In genomic region chr10:14954934-14955333, GRCh38 we compare ENCODE assay signal across 10 cellular contexts. TPM values are rescaled to one million over a fixed set of nuclear protein-coding genes. Genes with fewer than 3 reads are reported as not detected.
A peak's percentile ranks its signal among the peaks of the same experiment; 100 is the strongest.
DNase-seq lines count a peak whose midpoint lies in the region; ATAC-seq, FAIRE-seq and TF ChIP-seq lines count a peak whose summit lies in the region.
"Had no signal": no experiment of that assay in that cellular context is flagged by ENCODE, and none has a peak within 500 bp of the region (broad histone marks: within the 10 kb centered on the region; RNA-seq: fewer than 3 reads in every experiment).

No MANE protein-coding gene starts in this region.

- intact Hi-C loops in CD8-positive, alpha-beta T cell (cut with DNase I, micrococcal nuclease), result loop anchor here (1.0 to 10.0 kb wide), 10 partner anchors 48 to 1860 kb away; partner anchors contain the start of genes PRPF18 (in 2 of the 2), RPP38 (in 2 of the 2), NMT2 (in 1 of the 2) and RSU1 (in 1 of the 2)
- intact Hi-C loops in mammary epithelial cell (cut with micrococcal nuclease), result loop anchor here (1.0 kb wide), 1 partner anchor 142 kb away; the partner anchor contains the start of gene RPP38

- POLR2A ChIA-PET in CD8-positive, alpha-beta T cell (lab: Charles Lee), result interaction anchor here (1.6 kb wide), 1 partner anchor 77 kb away, joined by 5 read pairs; the partner anchor contains the start of gene SUV39H2

- TF ChIP-seq RAD21 in neural cell (conservative IDR thresholded peaks at IDR 0.05), result no peak

- 99% methylated on average over 9 of the region's 19 CpGs for WGBS in mammary epithelial cell (ENCODE audit: low coverage, missing lambda C conversion rate)

- H3K79me2 ChIP-seq in mammary epithelial cell (ENCODE audit: insufficient read depth, low read length), result peaks cover 41% of the 10 kb centered on the region
- H3K79me2 ChIP-seq in neural cell (replicated peaks; ENCODE audit: insufficient read depth, low read length), result no peaks in the 10 kb centered on the region

- TF ChIP-seq EP300 in neural cell (conservative IDR thresholded peaks at IDR 0.05; ENCODE audit: poor library complexity, severe bottlenecking), result no peak

- TF ChIP-seq CTCF in CD8-positive, alpha-beta T cell (IDR thresholded peaks at IDR 0.05), result no peak
- TF ChIP-seq CTCF in mammary epithelial cell (conservative IDR thresholded peaks at IDR 0.05 in 1 of 2, IDR thresholded peaks at IDR 0.05 in 1 of 2; ENCODE audit: extremely low read depth in 1 of 2, insufficient read depth in 1 of 2, low read depth in 1 of 2, low read length in 2 of 2) (no peak), neural cell (IDR thresholded peaks at IDR 0.05; ENCODE audit: poor library complexity, severe bottlenecking) (no peak)

- no peak overlapping the region for H3K27ac ChIP-seq in CD8-positive, alpha-beta T cell (ENCODE audit: low read depth, low read length)
- peak overlapping the region; percentile 86 for H3K27ac ChIP-seq in mammary epithelial cell (ENCODE audit: insufficient read depth, low read depth, low read length)
- H3K27ac ChIP-seq in neural cell (ENCODE audit: low read length), result no peak overlapping the region

- H3K4me3 ChIP-seq in CD8-positive, alpha-beta T cell (ENCODE audit: low read depth, low read length), result peak overlapping the region; percentile 95
- peak overlapping the region; percentile 65 for H3K4me3 ChIP-seq in MG63
- H3K4me3 ChIP-seq in mammary epithelial cell (replicated peaks in 1 of 3; ENCODE audit: insufficient read depth in 1 of 3, low read depth in 2 of 3, low read length in 3 of 3), result peak overlapping the region in 2 of 3 experiments; percentile 63 to 70
- H3K4me3 ChIP-seq in neural cell (ENCODE audit: low read length), result peak overlapping the region; percentile 87

- H3F3A ChIP-seq in neural cell (ENCODE audit: insufficient read depth, low read length, poor library complexity, severe bottlenecking), result no peaks in the 10 kb centered on the region

- H3K4me1 Mint-ChIP-seq in CD8-positive, alpha-beta T cell (ENCODE audit: low read depth), result peaks cover 48% of the 10 kb centered on the region

- H3K9me2 ChIP-seq in neural cell (ENCODE audit: insufficient read depth, low read length), result no peaks in the 10 kb centered on the region

- peaks cover 5% of the 10 kb centered on the region for H3K36me3 Mint-ChIP-seq in CD8-positive, alpha-beta T cell

- DNase-seq in CD8-positive, alpha-beta T cell, result no peak
- DNase-seq in MG63 (no peak), mammary epithelial cell (no peak), NCI-H748 (lab: John Stamatoyannopoulos, UW; ENCODE audit: unreplicated experiment) (no peak), RCC 7860 (ENCODE audit: low spot score) (no peak), ACHN (no peak)
- DNase-seq: heart left ventricle, Right ventricle myocardium superior had no signal

- no peaks in the 10 kb centered on the region for H3K36me3 ChIP-seq in CD8-positive, alpha-beta T cell (ENCODE audit: insufficient read depth, low read length)
- H3K36me3 ChIP-seq in MG63 (peaks cover 9% of the 10 kb centered on the region; the same call in 1 of the 2 replicates), mammary epithelial cell (ENCODE audit: insufficient read depth, low read length) (no peaks in the 10 kb centered on the region), neural cell (ENCODE audit: insufficient read depth, low read length) (no peaks in the 10 kb centered on the region)
- H3K36me3 ChIP-seq: heart left ventricle had no signal

- no TSS peak for BruUV-seq in mammary epithelial cell (replicated peaks; lab: Mats Ljungman, UMichigan)

- dilution Hi-C loops in mammary epithelial cell (cut with HindIII; ENCODE audit: low sequenced_read_pairs), result no loop called here

- H3K27me3 Mint-ChIP-seq in CD8-positive, alpha-beta T cell (ENCODE audit: low read depth), result no peaks in the 10 kb centered on the region

- peak overlapping the region; percentile 92 for H3K4me3 Mint-ChIP-seq in CD8-positive, alpha-beta T cell

- H4K20me1 ChIP-seq in mammary epithelial cell (ENCODE audit: insufficient read depth, low read length) (no peaks in the 10 kb centered on the region), neural cell (ENCODE audit: insufficient read depth) (no peaks in the 10 kb centered on the region)

- H3K27ac Mint-ChIP-seq in CD8-positive, alpha-beta T cell, result peak overlapping the region; percentile 96

- no peaks in the 10 kb centered on the region for H3K27me3 ChIP-seq in CD8-positive, alpha-beta T cell (ENCODE audit: insufficient read depth, low read length)
- no peaks in the 10 kb centered on the region for H3K27me3 ChIP-seq in MG63
- H3K27me3 ChIP-seq in mammary epithelial cell (ENCODE audit: insufficient read depth, low read length), result no peaks in the 10 kb centered on the region
- H3K27me3 ChIP-seq in neural cell (ENCODE audit: insufficient read depth, low read depth, low read length), result no peaks in the 10 kb centered on the region
- H3K27me3 ChIP-seq: heart left ventricle had no signal

- no peak for FAIRE-seq in RCC 7860 (lab: Jason Lieb, UNC)

- no peaks in the 10 kb centered on the region for H3K9me3 ChIP-seq in CD8-positive, alpha-beta T cell (ENCODE audit: low read length)
- H3K9me3 ChIP-seq in MG63 (no peaks in the 10 kb centered on the region), mammary epithelial cell (replicated peaks; ENCODE audit: insufficient read depth, low read length) (no peaks in the 10 kb centered on the region), neural cell (ENCODE audit: low read length) (no peaks in the 10 kb centered on the region)
- H3K9me3 ChIP-seq: heart left ventricle had no signal

- ATAC-seq in CD8-positive, alpha-beta T cell, result no peak
- no peak for ATAC-seq in GM19455 (IDR thresholded peaks at IDR 0.05; ENCODE audit: unreplicated experiment)

- H3K4me1 ChIP-seq in CD8-positive, alpha-beta T cell (ENCODE audit: insufficient read depth, low read length), result peaks cover 29% of the 10 kb centered on the region
- peaks cover 16% of the 10 kb centered on the region for H3K4me1 ChIP-seq in mammary epithelial cell (ENCODE audit: insufficient read depth, low read length)

- H2AFZ ChIP-seq in mammary epithelial cell (ENCODE audit: low read depth, low read length) (no peak overlapping the region), neural cell (ENCODE audit: low read depth, low read length) (no peak overlapping the region)

- H3K9ac ChIP-seq in mammary epithelial cell (ENCODE audit: insufficient read depth, low read length), result peak overlapping the region; percentile 83
- no peak overlapping the region for H3K9ac ChIP-seq in neural cell (ENCODE audit: low read length)

- in situ Hi-C loops in mammary epithelial cell (cut with MboI; ENCODE audit: low sequenced_read_pairs in 2 of 2) (no loop called here), ACHN (cut with HindIII; ENCODE audit: low pct_ligation_motif_present, low pct_unique_long_range_greater_than_20kb, low sequenced_read_pairs) (no loop called here)

- no peaks in the 10 kb centered on the region for H3K9me3 Mint-ChIP-seq in CD8-positive, alpha-beta T cell

- CTCF ChIA-PET in CD8-positive, alpha-beta T cell (lab: Charles Lee), result no interaction called here
- CTCF ChIA-PET in mammary epithelial cell (lab: Charles Lee; ENCODE audit: low non-redundant PET), result no interaction called here

- H3K4me2 ChIP-seq in mammary epithelial cell (ENCODE audit: insufficient read depth, low read depth, low read length) (peak overlapping the region; percentile 88), neural cell (ENCODE audit: low read length) (peak overlapping the region; percentile 66)

TF ChIP-seq in neural cell, 6 proteins besides CTCF, POLR2A, EP300 and RAD21:
- no peak for TF ChIP-seq MXI1 (conservative IDR thresholded peaks at IDR 0.05; ENCODE audit: poor library complexity, severe bottlenecking)

RNA-seq across cellular contexts. Expression of gene DCLRE1C, which starts 1.0 kb away (rescaled TPM):
- 10 to 100 TPM; 15.1 to 15.9 TPM for total RNA-seq in CD8-positive, alpha-beta T cell
- 5.8 and 8.5 TPM in 2 replicates for total RNA-seq in MG63 (2014; rRNA removed; shearing (Covaris generic); ENCODE audit: low replicate concordance)
- total RNA-seq in mammary epithelial cell, result 1 to 10 TPM; 8.8 to 9.6 TPM
- 4.2 TPM for polyA plus RNA-seq in mammary epithelial cell
- 4.3 TPM for polyA minus RNA-seq in mammary epithelial cell
- 7.5 TPM in 2 replicates for polyA plus RNA-seq in neural cell
- polyA minus RNA-seq in neural cell, result 12.3 and 13.1 TPM in 2 replicates

RNA-seq across cellular contexts. Expression of gene MEIG1, which starts 4.3 kb away (rescaled TPM):
- not detected for total RNA-seq in CD8-positive, alpha-beta T cell
- total RNA-seq in MG63 (2014; rRNA removed; shearing (Covaris generic); ENCODE audit: low replicate concordance), result not detected in 2 replicates
- total RNA-seq in mammary epithelial cell, result under 1 TPM in 1 of 2 donors, not detected in 1; 0.68 TPM
- polyA plus RNA-seq in mammary epithelial cell, result not detected
- not detected for polyA minus RNA-seq in mammary epithelial cell
- 2.0 TPM in 1 of 2 replicates, not detected in the other for polyA plus RNA-seq in neural cell
- polyA minus RNA-seq in neural cell, result not detected in 2 replicates
- total RNA-seq: Right ventricle myocardium superior had no signal
- polyA plus RNA-seq: heart left ventricle had no signal
